Comparison of ENCODE assay signal across 10 cellular contexts in the genomic region with DNA sequence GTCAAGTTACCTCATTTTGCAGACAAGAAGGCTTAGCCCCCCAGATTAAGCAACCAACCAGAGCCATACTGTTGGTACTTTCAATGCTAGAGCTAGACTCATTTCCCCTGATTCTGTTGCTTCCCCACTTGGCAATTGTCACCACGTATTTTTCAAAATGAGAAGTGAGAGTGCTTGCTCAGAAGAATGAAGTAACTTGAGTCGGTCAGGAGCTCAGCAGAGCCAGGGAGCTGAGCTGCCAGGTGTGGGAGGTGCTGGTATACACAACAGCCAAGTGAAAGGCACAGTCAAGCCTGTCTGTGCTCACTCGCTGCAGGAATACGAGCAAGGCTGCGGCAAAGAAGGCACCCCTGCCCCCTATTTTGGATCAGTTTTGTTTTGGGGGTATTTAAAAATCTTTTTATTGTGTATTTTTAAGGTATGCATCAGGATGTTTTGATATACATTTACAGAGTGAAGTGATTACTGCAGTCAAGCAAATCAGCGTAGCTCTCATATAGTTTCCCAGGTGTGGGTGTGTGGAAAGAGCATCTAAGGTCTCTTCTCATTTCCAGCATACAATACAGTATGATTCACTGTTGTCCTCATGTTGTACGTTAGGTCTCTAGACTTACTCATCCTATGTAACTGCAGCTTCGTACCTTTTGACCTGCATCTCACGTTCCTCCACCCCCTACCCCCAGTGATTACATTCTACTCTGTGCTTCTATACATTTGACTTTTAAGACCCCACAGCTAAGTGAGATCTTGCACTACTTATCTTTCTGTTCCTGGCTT.
DNase-seq lines count a peak whose midpoint lies in the region; ATAC-seq and TF ChIP-seq lines count a peak whose summit lies in the region.
"Had no signal": no experiment of that assay in that cellular context is flagged by ENCODE, and none has a peak within 500 bp of the region (broad histone marks: within the 10 kb centered on the region; RNA-seq: fewer than 3 reads in every experiment).

No MANE protein-coding gene starts in this region.

- H3K9me3 ChIP-seq in colonic mucosa (no peaks in the 10 kb centered on the region), body of pancreas (no peaks in the 10 kb centered on the region)

- intact Hi-C loops in colonic mucosa (cut with DNase I) (no loop called here), body of pancreas (cut with DNase I) (no loop called here)

- DNase-seq in CD1c-positive myeloid dendritic cell (ENCODE audit: extremely low spot score): peak; percentile 72
- DNase-seq in GM20000 (ENCODE audit: low spot score): peak; percentile 52
- peak; percentile 43 for DNase-seq in SIG-M5 (lab: John Stamatoyannopoulos, UW)
- no peak for DNase-seq in colonic mucosa
- no peak for DNase-seq in body of pancreas
- no peak for DNase-seq in GOT3 (lab: John Stamatoyannopoulos, UW)
- DNase-seq: activated CD8-positive, alpha-beta memory T cell treated with anti-CD3 and anti-CD28 coated beads, Interleukin-2, amount 50 U/mL, for 48 hours; NCI-H2081 had no signal

- H3K36me3 ChIP-seq in colonic mucosa (no peaks in the 10 kb centered on the region), body of pancreas (replicated peaks in 1 of 2; ENCODE audit: insufficient read depth in 1 of 2, low read depth in 2 of 2) (peaks cover 0 to 4% of the 10 kb centered on the region in 2 donors)

- H3K27me3 ChIP-seq in colonic mucosa: no peaks in the 10 kb centered on the region
- no peaks in the 10 kb centered on the region for H3K27me3 ChIP-seq in body of pancreas

- 84 to 97% methylated on average over 9 of the region's 9 CpGs for WGBS in body of pancreas, 2 donors

- no peak for TF ChIP-seq CTCF in GM20000 (IDR thresholded peaks at IDR 0.05; ENCODE audit: extremely low read depth, missing control alignments)
- no peak for TF ChIP-seq CTCF in colonic mucosa (IDR thresholded peaks at IDR 0.05)
- TF ChIP-seq CTCF in body of pancreas (IDR thresholded peaks at IDR 0.05): no peak

- ATAC-seq in HG03095 (IDR thresholded peaks at IDR 0.05; ENCODE audit: unreplicated experiment): peak; percentile 75
- ATAC-seq in HG02588 (IDR thresholded peaks at IDR 0.05; ENCODE audit: unreplicated experiment): no peak
- ATAC-seq in body of pancreas: no peak

- H3K4me3 ChIP-seq in colonic mucosa (no peak overlapping the region), body of pancreas (no peak overlapping the region)

- H3K4me1 ChIP-seq in colonic mucosa: no peaks in the 10 kb centered on the region
- no peaks in the 10 kb centered on the region for H3K4me1 ChIP-seq in body of pancreas

- H3K27ac ChIP-seq in colonic mucosa: no peak overlapping the region
- H3K27ac ChIP-seq in body of pancreas: no peak overlapping the region

- H3K9ac ChIP-seq in colonic mucosa (ENCODE audit: low read depth in 2 of 2, low read length in 2 of 2): no peak overlapping the region

- no peak for TF ChIP-seq POLR2A in body of pancreas (IDR thresholded peaks at IDR 0.05)

Comparison
In these comparisons a context has a peak if more than half of its experiments do, and no peak if none do; other contexts are left out.
1. DNase-seq: peak in CD1c-positive myeloid dendritic cell (single experiment), GM20000 (single experiment) and SIG-M5 (single experiment); none in colonic mucosa (single experiment), body of pancreas (0 of 4) and GOT3 (single experiment).